Comparison of ENCODE assay signal across 13 cellular contexts in the genomic region with DNA sequence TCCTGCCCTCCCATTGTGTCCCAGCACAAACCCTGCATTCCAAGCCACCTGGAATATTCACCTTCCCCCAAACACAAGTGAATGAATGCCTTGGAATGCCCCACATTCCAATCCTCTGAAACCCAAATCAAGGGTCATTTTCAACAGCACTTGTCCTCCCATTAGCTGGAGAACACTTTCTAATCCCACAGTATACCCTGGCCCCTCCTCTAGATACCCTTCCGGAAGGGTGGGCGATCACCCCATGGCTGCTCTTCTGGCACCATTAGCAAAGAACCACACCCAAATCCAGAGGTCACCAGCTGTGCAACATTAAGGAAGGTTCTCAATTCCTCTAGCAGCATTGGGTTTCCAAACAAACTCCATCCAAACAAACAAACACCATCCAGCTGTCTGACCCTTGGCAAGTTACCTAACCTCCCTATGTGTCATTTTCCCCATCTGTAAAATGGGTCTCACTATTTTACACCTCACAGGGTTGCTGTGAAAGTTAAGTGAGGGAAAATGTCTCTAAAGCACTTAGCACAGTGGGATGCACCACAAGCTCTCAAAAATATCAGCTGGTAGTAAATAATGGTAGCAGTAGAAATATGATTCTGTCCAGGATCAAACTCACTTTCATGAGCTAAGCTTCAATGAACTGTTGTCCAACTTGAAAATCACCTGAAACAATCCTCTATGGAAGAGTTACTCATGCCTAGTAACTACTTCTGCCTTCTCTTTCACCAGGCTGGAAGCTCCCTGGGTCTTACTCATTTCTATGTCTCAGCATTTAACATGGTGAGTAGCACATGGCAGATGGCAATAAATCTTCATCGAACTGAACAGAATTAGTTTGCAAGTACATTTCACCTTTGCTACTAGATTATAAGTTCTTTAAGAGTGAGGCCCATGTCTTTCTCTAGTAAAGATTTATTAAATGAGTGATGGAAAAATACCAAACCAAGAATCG. TPM values are rescaled to one million over a fixed set of nuclear protein-coding genes. Genes with fewer than 3 reads are reported as not detected.
DNase-seq lines count a peak whose midpoint lies in the region; ATAC-seq and TF ChIP-seq lines count a peak whose summit lies in the region.
"Had no signal": no experiment of that assay in that cellular context is flagged by ENCODE, and none has a peak within 500 bp of the region (broad histone marks: within the 10 kb centered on the region; RNA-seq: fewer than 3 reads in every experiment).

No MANE protein-coding gene starts in this region.

- H3K9me3 ChIP-seq in HUES64 (ENCODE audit: insufficient read depth, low read depth, low read length) (no peaks in the 10 kb centered on the region), ovary (no peaks in the 10 kb centered on the region)
- H3K9me3 ChIP-seq: BLaER1 treated with 17β-estradiol and CSF1 and Interleukin-3, amounts not matched to agents 10 nM and 100 nM; suprapubic skin had no signal

- H3K4me3 ChIP-seq in HUES64 (ENCODE audit: low read length), result no peak overlapping the region
- H3K4me3 ChIP-seq in mesendoderm (ENCODE audit: low read length), result no peak overlapping the region
- H3K4me3 ChIP-seq in ovary, result no peak overlapping the region
- H3K4me3 ChIP-seq: BLaER1 treated with 17β-estradiol and CSF1 and Interleukin-3, amounts not matched to agents 10 nM and 100 nM had no signal

- no peak overlapping the region for H3K4ac ChIP-seq in mesendoderm (ENCODE audit: low read depth, low read length)

- H4K5ac ChIP-seq in mesendoderm (ENCODE audit: low read length), result no peak overlapping the region

- no peak overlapping the region for H2BK120ac ChIP-seq in mesendoderm (ENCODE audit: low read depth, low read length)

- H3K56ac ChIP-seq in mesendoderm (ENCODE audit: low read length), result peak overlapping the region; percentile 70

- WGBS in HUES64, result 67% methylated on average over 4 of the region's 4 CpGs
- WGBS in mesendoderm (ENCODE audit: extremely low coverage, insufficient coverage, low lambda C conversion rate), result no CpG with 5 or more reads among the region's 4 CpGs
- 63 to 77% (median 74%) methylated on average over 4 of the region's 4 CpGs for WGBS in ovary, 3 donors

- no peak overlapping the region for H3K4me2 ChIP-seq in mesendoderm (ENCODE audit: low read length)

- peaks cover 80% of the 10 kb centered on the region for H3K4me1 ChIP-seq in HUES64 (ENCODE audit: insufficient read depth, low read length)
- peaks cover 41% of the 10 kb centered on the region for H3K4me1 ChIP-seq in mesendoderm (ENCODE audit: control insufficient read depth, low read depth, low read length)
- H3K4me1 ChIP-seq in ovary (ENCODE audit: insufficient read depth), result peaks cover 24% of the 10 kb centered on the region

- no peak overlapping the region for H4K8ac ChIP-seq in mesendoderm (ENCODE audit: low read depth, low read length)

- TF ChIP-seq CTCF in ovary (IDR thresholded peaks at IDR 0.05), result no peak

- H3K9ac ChIP-seq in HUES64 (ENCODE audit: low read depth, low read length) (no peak overlapping the region; the same call in 1 of the 2 replicates), mesendoderm (ENCODE audit: low read length) (no peak overlapping the region)
- H3K9ac ChIP-seq: BLaER1 treated with 17β-estradiol and CSF1 and Interleukin-3, amounts not matched to agents 10 nM and 100 nM had no signal

- peak overlapping the region; percentile 58 for H2AK5ac ChIP-seq in mesendoderm (ENCODE audit: low read length)

- DNase-seq in Caki2 (ENCODE audit: low read depth) (peak; percentile 71), dermis blood vessel endothelial cell (peak; percentile 53), mesendoderm (peak; percentile 96), hypothalamus (lab: John Stamatoyannopoulos, UW) (no peak), ovary (no peak)
- no peak for DNase-seq in activated effector memory CD4-positive, alpha-beta T cell treated with anti-CD3 and anti-CD28 coated beads, Interleukin-2, amount 50 U/mL, for 16 hours
- DNase-seq: activated CD4-positive, alpha-beta T cell treated with anti-CD3 and anti-CD28 coated beads, Interleukin-2, amount 50 U/mL, for 4 hours; activated naive CD4-positive, alpha-beta T cell treated with anti-CD3 and anti-CD28 coated beads, Interleukin-2, amount 10 ng/mL, durations not matched to agents 7 days and 5 days; occipital lobe had no signal

- peaks cover 82% of the 10 kb centered on the region for H3K79me2 ChIP-seq in mesendoderm (ENCODE audit: control insufficient read depth, insufficient read depth, low read length)

- intact Hi-C loops in ovary (cut with DNase I), result loop anchor here in 2 of 4 donors (5.0 to 10.0 kb wide), 4 partner anchors 59 to 719 kb away; no protein-coding TSS in a partner anchor

- in situ Hi-C loops in Caki2 (cut with HindIII; ENCODE audit: low pct_unique_long_range_greater_than_20kb, low sequenced_read_pairs), result no loop called here

- no peak for TF ChIP-seq EP300 in ovary (IDR thresholded peaks at IDR 0.05)

- peaks cover 7% of the 10 kb centered on the region for H3K79me1 ChIP-seq in mesendoderm (ENCODE audit: low read length)

- H3K27me3 ChIP-seq in HUES64 (ENCODE audit: insufficient read depth, low read length) (peaks cover 16% of the 10 kb centered on the region), mesendoderm (ENCODE audit: insufficient read depth, low read length, poor library complexity) (no peaks in the 10 kb centered on the region), ovary (no peaks in the 10 kb centered on the region)

- H3K27ac ChIP-seq in HUES64 (ENCODE audit: low read depth, low read length) (peak overlapping the region; percentile 81), mesendoderm (ENCODE audit: low read depth, low read length) (peak overlapping the region; percentile 5), ovary (no peak overlapping the region)
- H3K27ac ChIP-seq: BLaER1 treated with 17β-estradiol and CSF1 and Interleukin-3, amounts not matched to agents 10 nM and 100 nM had no signal

- H2BK5ac ChIP-seq in mesendoderm (ENCODE audit: low read length), result peak overlapping the region; percentile 4

- ATAC-seq in GM21515 (IDR thresholded peaks at IDR 0.05; ENCODE audit: unreplicated experiment), result no peak

- H3K18ac ChIP-seq in mesendoderm (ENCODE audit: low read length), result peak overlapping the region; percentile 83

- no peaks in the 10 kb centered on the region for H3K36me3 ChIP-seq in HUES64 (ENCODE audit: insufficient read depth, low read length)
- no peaks in the 10 kb centered on the region for H3K36me3 ChIP-seq in mesendoderm (ENCODE audit: control insufficient read depth, insufficient read depth, low read length)
- no peaks in the 10 kb centered on the region for H3K36me3 ChIP-seq in ovary
- H3K36me3 ChIP-seq: BLaER1 treated with 17β-estradiol and CSF1 and Interleukin-3, amounts not matched to agents 10 nM and 100 nM; suprapubic skin had no signal

- TF ChIP-seq POLR2A in ovary (IDR thresholded peaks at IDR 0.05), result no peak

- H2BK15ac ChIP-seq in mesendoderm (replicated peaks; ENCODE audit: low read depth), result no peak overlapping the region

- no peak overlapping the region for H3K23ac ChIP-seq in mesendoderm (ENCODE audit: low read length)

RNA-seq across cellular contexts. Expression of a gene that starts 5.3 kb away (rescaled TPM):
- 3.7 and 5.4 TPM in 2 replicates for total RNA-seq in Caki2 (2014; rRNA removed; shearing (Covaris generic); ENCODE audit: low replicate concordance)
- 9.7 TPM for polyA plus RNA-seq in HUES64 (2013, experiment 1 of 2)
- polyA plus RNA-seq in HUES64 (2013, experiment 2 of 2), result 8.9 TPM
- total RNA-seq in dermis blood vessel endothelial cell, result 73.9 and 158 TPM in 2 replicates
- polyA plus RNA-seq in mesendoderm (2013, experiment 1 of 2), result 22.4 TPM
- 22.1 TPM for polyA plus RNA-seq in mesendoderm (2013, experiment 2 of 2)
- total RNA-seq in ovary, result 10 to 100 TPM in 5 of 7 donors, 1 to 10 TPM in 2; 2.8 to 22.2 (median 12.0) TPM
- polyA plus RNA-seq in ovary, result 10 to 100 TPM in 1 of 2 donors, 1 to 10 TPM in 1; 9.3 to 15.8 TPM

Comparison
In these comparisons a context has a peak if more than half of its experiments do, and no peak if none do; other contexts are left out.
1. DNase-seq: peak in Caki2 (single experiment), dermis blood vessel endothelial cell (single experiment) and mesendoderm (single experiment); none in hypothalamus (0 of 51), activated effector memory CD4-positive, alpha-beta T cell treated with anti-CD3 and anti-CD28 coated beads, Interleukin-2, amount 50 U/mL, for 16 hours (single experiment) and ovary (0 of 5).
2. H3K27ac ChIP-seq: peak in HUES64 (single experiment) and mesendoderm (single experiment); none in ovary (0 of 2).